In the genomic region with DNA sequence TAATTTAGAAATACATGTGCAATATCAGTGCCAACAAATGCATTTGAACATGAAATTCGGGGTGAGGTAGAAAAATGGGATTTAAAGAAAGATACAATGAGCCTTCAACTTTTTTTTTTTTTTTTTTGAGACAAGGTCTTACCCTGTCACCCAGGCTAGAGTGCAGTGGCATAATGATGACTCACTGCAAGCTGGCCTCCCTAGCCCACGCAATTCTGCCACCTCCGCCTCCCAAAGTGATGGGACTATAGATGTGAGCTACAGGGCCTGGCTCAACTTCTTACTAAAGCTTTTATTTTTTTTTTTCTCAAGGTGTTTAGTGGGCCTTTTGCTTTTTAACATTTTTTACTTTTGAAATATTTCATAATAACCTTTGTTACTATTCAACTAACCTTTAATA, we compare ENCODE assay signal across 24 cellular contexts.
"Had no signal": no experiment of that assay in that cellular context is flagged by ENCODE, and none has a peak within 500 bp of the region (broad histone marks: within the 10 kb centered on the region; RNA-seq: fewer than 3 reads in every experiment).

No MANE protein-coding gene starts in this region.

- H3K4me3 ChIP-seq: K562, Peyer's patch had no signal

- H3K27ac ChIP-seq: Peyer's patch, VCaP had no signal

- H3K36me3 ChIP-seq: Peyer's patch had no signal

- H3K9me3 ChIP-seq: Peyer's patch had no signal

- DNase-seq: activated CD4-positive, alpha-beta memory T cell treated with anti-CD3 and anti-CD28 coated beads for 36 hours; activated CD4-positive, alpha-beta T cell treated with anti-CD3 and anti-CD28 coated beads, Interleukin-2, amount 10 ng/mL, durations not matched to agents 7 days and 5 days; activated CD4-positive, CD25-positive, alpha-beta regulatory T cell; activated CD8-positive, alpha-beta memory T cell treated with anti-CD3 and anti-CD28 coated beads for 24 hours; activated gamma-delta T cell; activated naive CD4-positive, alpha-beta T cell treated with anti-CD3 and anti-CD28 coated beads for 36 hours; activated T-cell treated with anti-CD3 and anti-CD28 coated beads for 4 hours; activated T-cell treated with anti-CD3 and anti-CD28 coated beads, Interleukin-2, amount 50 U/mL, for 48 hours; amygdala; Kasumi-1; NCI-H1092; NCI-H1417; NCI-H1930; NCI-H2171; NCI-H2227 treated with DMSO at 0.1 percent for 48 hours; NCI-H446 treated with DMSO at 0.1 percent for 48 hours; NCI-H524 treated with DMSO at 0.1 percent for 48 hours; NCI-H748 treated with DMSO at 0.1 percent for 48 hours; Peyer's patch; SHP77 treated with DMSO at 0.1 percent for 48 hours; T-helper 17 cell; T-helper 9 cell had no signal

- H3K4me1 ChIP-seq: Peyer's patch had no signal

- H3K27me3 ChIP-seq: Peyer's patch had no signal
